32 cellular contexts compared by ENCODE assay signal in the genomic region with DNA sequence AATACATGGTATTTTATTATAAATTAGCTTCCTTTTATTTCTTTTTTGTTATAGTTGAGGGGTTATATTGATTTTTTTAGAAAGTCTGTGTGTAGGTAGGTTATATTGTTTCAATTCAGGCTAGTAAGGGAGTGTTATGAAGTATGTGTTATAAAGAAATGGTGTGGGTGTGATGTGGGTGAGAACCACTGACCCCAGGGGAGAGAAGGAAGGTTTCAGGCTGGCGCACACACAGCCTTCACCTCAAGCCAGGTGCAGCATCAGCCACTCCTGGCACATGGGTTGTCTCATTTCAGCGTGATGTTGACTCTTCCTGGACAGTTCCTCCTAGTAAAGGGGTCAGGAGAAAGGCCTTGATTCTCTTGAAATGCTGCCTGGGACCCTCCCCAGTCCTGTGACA.
"Had no signal": no experiment of that assay in that cellular context is flagged by ENCODE, and none has a peak within 500 bp of the region (broad histone marks: within the 10 kb centered on the region; RNA-seq: fewer than 3 reads in every experiment).

No MANE protein-coding gene starts in this region.

- H3K27ac ChIP-seq: left lung, lower lobe of right lung, neural progenitor cell, pancreas, prostate gland, skin epidermis, stomach, suprapubic skin, thoracic aorta, tibial artery, upper lobe of right lung had no signal

- DNase-seq: hypothalamus; immature natural killer cell; kidney; left colon; left lung; lower lobe of right lung; mammary epithelial cell; mesendoderm; naive B cell; natural killer cell; nephron progenitor cell; pancreas; posterior cingulate gyrus; retina; right cardiac atrium; stimulated activated CD4-positive, alpha-beta T cell treated with anti-CD3 and anti-CD28 coated beads, Interleukin-12 subunit alpha, Interleukin-12 subunit beta, amount 100 ng/mL, for 4 hours; stimulated activated CD4-positive, alpha-beta T cell treated with anti-CD3 and anti-CD28 coated beads, Interleukin-15, amount 100 ng/mL, for 24 hours; stimulated activated CD4-positive, alpha-beta T cell treated with anti-CD3 and anti-CD28 coated beads, Interleukin-2, amount 100 ng/mL, for 24 hours; stimulated activated CD4-positive, alpha-beta T cell treated with anti-CD3 and anti-CD28 coated beads, Interleukin-4, amount 100 ng/mL, for 24 hours; stimulated activated CD8-positive, alpha-beta memory T cell treated with anti-CD3 and anti-CD28 coated beads, Interleukin-4, amount 100 ng/mL, for 48 hours; stimulated activated naive CD8-positive, alpha-beta T cell treated with anti-CD3 and anti-CD28 coated beads, Interleukin-15, Interleukin-2, amounts not matched to agents 100 U/mL and 50 U/mL, for 24 hours; stomach; tibial artery; trophoblast cell; upper lobe of right lung had no signal

- H3K9me3 ChIP-seq: left lung, lower lobe of right lung, pancreas, prostate gland, stomach, suprapubic skin, thoracic aorta, tibial artery, upper lobe of right lung had no signal

- H2AFZ ChIP-seq: neural progenitor cell had no signal

- H3K9ac ChIP-seq: neural progenitor cell had no signal

- H3K4me3 ChIP-seq: left lung, lower lobe of right lung, neural progenitor cell, pancreas, prostate gland, skin epidermis, stomach, suprapubic skin, thoracic aorta, tibial artery, upper lobe of right lung had no signal

- H3K36me3 ChIP-seq: left lung, lower lobe of right lung, neural progenitor cell, pancreas, prostate gland, stomach, suprapubic skin, thoracic aorta, tibial artery, upper lobe of right lung had no signal

- H3K4me1 ChIP-seq: left lung, lower lobe of right lung, pancreas, prostate gland, upper lobe of right lung had no signal

- H3K27me3 ChIP-seq: left lung, neural progenitor cell, pancreas, tibial artery, upper lobe of right lung had no signal

- H3K4me2 ChIP-seq: neural progenitor cell had no signal

- ATAC-seq: left colon; left lung; lower lobe of right lung; natural killer cell; pancreas; right cardiac atrium; sciatic nerve; stimulated activated memory B cell treated with anti-CD40 and anti-IgM and Interleukin-4, amounts not matched to agents 10 μg/mL and 1 μg/mL and 100 μg/mL, for 72 hours; stimulated activated naive CD8-positive, alpha-beta T cell treated with anti-CD3 and anti-CD28 coated beads, Interleukin-15, Interleukin-2, amounts not matched to agents 100 U/mL and 50 U/mL, for 24 hours; upper lobe of right lung had no signal
